1 cellular context compared by ENCODE assay signal in the genomic region with DNA sequence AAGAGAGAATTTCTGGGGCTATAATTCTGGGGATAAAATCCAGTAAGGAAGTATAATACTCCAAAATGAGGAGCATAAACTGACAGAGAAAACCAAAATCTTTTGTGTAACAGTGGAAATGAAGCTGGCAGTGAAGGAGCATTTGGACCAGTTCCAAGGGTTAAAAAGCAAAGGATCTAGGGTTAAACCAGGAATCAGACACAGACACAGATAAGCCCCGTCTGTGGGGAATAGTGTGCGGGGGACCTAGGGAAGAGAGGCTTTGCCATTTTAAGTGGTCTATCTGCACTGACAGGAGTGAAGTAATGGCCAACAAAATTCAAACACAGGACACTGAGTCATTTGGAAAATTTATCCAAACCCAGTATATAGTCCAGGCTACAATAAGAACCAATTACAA.
TF ChIP-seq lines count a peak whose summit lies in the region.

No MANE protein-coding gene starts in this region.

TF ChIP-seq in HepG2, 621 proteins besides CTCF, POLR2A, EP300 and RAD21:
- TF ChIP-seq TEAD2 (CRISPR knock-in tag; IDR thresholded peaks at IDR 0.05) (no peak), MEF2D (CRISPR knock-in tag; IDR thresholded peaks at IDR 0.05) (no peak), MED13 (CRISPR knock-in tag; IDR thresholded peaks at IDR 0.05) (no peak)
- TF ChIP-seq, protein P1, sequence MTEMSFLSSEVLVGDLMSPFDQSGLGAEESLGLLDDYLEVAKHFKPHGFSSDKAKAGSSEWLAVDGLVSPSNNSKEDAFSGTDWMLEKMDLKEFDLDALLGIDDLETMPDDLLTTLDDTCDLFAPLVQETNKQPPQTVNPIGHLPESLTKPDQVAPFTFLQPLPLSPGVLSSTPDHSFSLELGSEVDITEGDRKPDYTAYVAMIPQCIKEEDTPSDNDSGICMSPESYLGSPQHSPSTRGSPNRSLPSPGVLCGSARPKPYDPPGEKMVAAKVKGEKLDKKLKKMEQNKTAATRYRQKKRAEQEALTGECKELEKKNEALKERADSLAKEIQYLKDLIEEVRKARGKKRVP (CRISPR knock-in tag; IDR thresholded peaks at IDR 0.05) = no peak
TF ChIP-seq in HepG2: peak in this region for 0.
